8 cellular contexts compared by ENCODE assay signal in genomic region chr12:76878045-76878898, GRCh38. TPM values are rescaled to one million over a fixed set of nuclear protein-coding genes. Genes with fewer than 3 reads are reported as not detected.
A peak's percentile ranks its signal among the peaks of the same experiment; 100 is the strongest.
DNase-seq lines count a peak whose midpoint lies in the region; ATAC-seq lines count a peak whose summit lies in the region.

No MANE protein-coding gene starts in this region.

- intact Hi-C loops in left cardiac atrium (cut with DNase I): no loop called here

- no peaks in the 10 kb centered on the region for H3K27me3 ChIP-seq in HAP-1 (ENCODE audit: low read depth)
- no peaks in the 10 kb centered on the region for H3K27me3 ChIP-seq in rectal smooth muscle tissue (ENCODE audit: control insufficient read depth, insufficient read depth, low read length)

- peak; percentile 7 to 29 for ATAC-seq in left cardiac atrium

- H3K4me3 ChIP-seq in HAP-1 (peak overlapping the region; percentile 64), rectal smooth muscle tissue (ENCODE audit: low read length) (peak overlapping the region; percentile 85)

- peak overlapping the region; percentile 87 for H3K27ac ChIP-seq in rectal smooth muscle tissue (ENCODE audit: low read depth, low read length)

- peaks cover 12% of the 10 kb centered on the region for H3K4me1 ChIP-seq in HAP-1
- H3K4me1 ChIP-seq in rectal smooth muscle tissue (ENCODE audit: control insufficient read depth, insufficient read depth, low read length): no peaks in the 10 kb centered on the region

- in situ Hi-C loops in HAP-1 (cut with MboI; ENCODE audit: low sequenced_read_pairs): no loop called here

- peak; percentile 8 for DNase-seq in activated gamma-delta T cell treated with Interleukin-2 at 50 U/mL for 16 hours
- no peak for DNase-seq in activated gamma-delta T cell (lab: John Stamatoyannopoulos, UW)
- DNase-seq in HAP-1 (ENCODE audit: low spot score in 2 of 2): peak in 1 of 2 experiments; percentile 63
- peak; percentile 36 for DNase-seq in LoVo (ENCODE audit: low spot score)
- peak; percentile 1 for DNase-seq in activated T-helper 9 cell treated with anti-CD3 and anti-CD28 coated beads, Interleukin-2, amount 50 U/mL, for 16 hours (ENCODE audit: low read depth)
- peak; percentile 36 for DNase-seq in left cardiac atrium
- DNase-seq in SW 1271 (lab: John Stamatoyannopoulos, UW): no peak

- H3K36me3 ChIP-seq in HAP-1 (replicated peaks): no peaks in the 10 kb centered on the region; the same call in 1 of the 2 replicates
- no peaks in the 10 kb centered on the region for H3K36me3 ChIP-seq in rectal smooth muscle tissue (ENCODE audit: control insufficient read depth, insufficient read depth, low read length)

- H3K9ac ChIP-seq in rectal smooth muscle tissue (ENCODE audit: low read length): peak overlapping the region; percentile 52

- no peaks in the 10 kb centered on the region for H3K9me3 ChIP-seq in HAP-1

RNA-seq across cellular contexts. Expression of gene CSRP2, which starts 0.5 kb away (rescaled TPM):
- 10 to 100 TPM; 11.6 to 20.5 TPM for total RNA-seq in left cardiac atrium

Comparison
In these comparisons a context has a peak if more than half of its experiments do, and no peak if none do; other contexts are left out.
1. DNase-seq: peak in activated gamma-delta T cell treated with Interleukin-2 at 50 U/mL for 16 hours (single experiment), LoVo (single experiment), activated T-helper 9 cell treated with anti-CD3 and anti-CD28 coated beads, Interleukin-2, amount 50 U/mL, for 16 hours (single experiment) and left cardiac atrium (single experiment); none in activated gamma-delta T cell (single experiment) and SW 1271 (0 of 2).